1 cellular context compared by ENCODE assay signal in the genomic region with DNA sequence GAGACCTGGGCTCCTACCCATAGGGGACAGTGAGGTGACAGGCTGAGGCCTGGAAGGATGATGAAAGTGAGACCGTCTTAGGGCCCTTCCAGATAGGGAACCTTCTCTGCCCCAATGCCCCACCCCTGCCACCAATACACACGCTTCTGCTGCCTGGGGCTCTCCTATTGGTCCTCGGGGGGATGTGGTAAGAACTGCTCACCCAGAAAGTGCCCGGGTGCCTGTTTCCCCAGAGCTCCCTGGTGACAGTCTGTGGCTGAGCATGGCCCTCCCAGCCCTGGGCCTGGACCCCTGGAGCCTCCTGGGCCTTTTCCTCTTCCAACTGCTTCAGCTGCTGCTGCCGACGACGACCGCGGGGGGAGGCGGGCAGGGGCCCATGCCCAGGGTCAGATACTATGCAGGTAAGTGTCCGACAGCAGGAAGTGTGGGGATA.
TF ChIP-seq lines count a peak whose summit lies in the region.

No MANE protein-coding gene starts in this region.

TF ChIP-seq in HepG2, 621 proteins besides CTCF, POLR2A, EP300 and RAD21:
- TF ChIP-seq, protein P1, sequence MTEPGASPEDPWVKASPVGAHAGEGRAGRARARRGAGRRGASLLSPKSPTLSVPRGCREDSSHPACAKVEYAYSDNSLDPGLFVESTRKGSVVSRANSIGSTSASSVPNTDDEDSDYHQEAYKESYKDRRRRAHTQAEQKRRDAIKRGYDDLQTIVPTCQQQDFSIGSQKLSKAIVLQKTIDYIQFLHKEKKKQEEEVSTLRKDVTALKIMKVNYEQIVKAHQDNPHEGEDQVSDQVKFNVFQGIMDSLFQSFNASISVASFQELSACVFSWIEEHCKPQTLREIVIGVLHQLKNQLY (CRISPR knock-in tag; IDR thresholded peaks at IDR 0.05), result no peak
- TF ChIP-seq, protein P2, sequence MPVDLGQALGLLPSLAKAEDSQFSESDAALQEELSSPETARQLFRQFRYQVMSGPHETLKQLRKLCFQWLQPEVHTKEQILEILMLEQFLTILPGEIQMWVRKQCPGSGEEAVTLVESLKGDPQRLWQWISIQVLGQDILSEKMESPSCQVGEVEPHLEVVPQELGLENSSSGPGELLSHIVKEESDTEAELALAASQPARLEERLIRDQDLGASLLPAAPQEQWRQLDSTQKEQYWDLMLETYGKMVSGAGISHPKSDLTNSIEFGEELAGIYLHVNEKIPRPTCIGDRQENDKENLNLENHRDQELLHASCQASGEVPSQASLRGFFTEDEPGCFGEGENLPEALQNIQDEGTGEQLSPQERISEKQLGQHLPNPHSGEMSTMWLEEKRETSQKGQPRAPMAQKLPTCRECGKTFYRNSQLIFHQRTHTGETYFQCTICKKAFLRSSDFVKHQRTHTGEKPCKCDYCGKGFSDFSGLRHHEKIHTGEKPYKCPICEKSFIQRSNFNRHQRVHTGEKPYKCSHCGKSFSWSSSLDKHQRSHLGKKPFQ (CRISPR knock-in tag; IDR thresholded peaks at IDR 0.05; ENCODE audit: insufficient replicate concordance), result no peak
- TF ChIP-seq ZNF549 (CRISPR knock-in tag; IDR thresholded peaks at IDR 0.05), result no peak
- TF ChIP-seq ZNF687 (CRISPR knock-in tag; IDR thresholded peaks at IDR 0.05), result no peak
- no peak for TF ChIP-seq ZSCAN29 (CRISPR knock-in tag; conservative IDR thresholded peaks at IDR 0.05)
- no peak for TF ChIP-seq ZNF275 (CRISPR knock-in tag; IDR thresholded peaks at IDR 0.05; ENCODE audit: borderline replicate concordance)
- TF ChIP-seq ZNF607 (CRISPR knock-in tag; IDR thresholded peaks at IDR 0.05; ENCODE audit: borderline replicate concordance), result no peak
- no peak for TF ChIP-seq RBFOX2 (IDR thresholded peaks at IDR 0.05; ENCODE audit: low read depth, low read length)
- no peak for TF ChIP-seq ZNF75D (CRISPR knock-in tag; IDR thresholded peaks at IDR 0.05; ENCODE audit: borderline replicate concordance)
- TF ChIP-seq U2AF1 (optimal IDR thresholded peaks at IDR 0.05; ENCODE audit: low read depth, low read length), result no peak
- TF ChIP-seq ARNT (IDR thresholded peaks at IDR 0.05), result no peak
- no peak for TF ChIP-seq ZNF749 (CRISPR knock-in tag; IDR thresholded peaks at IDR 0.05; ENCODE audit: borderline replicate concordance)
- TF ChIP-seq, protein P3, sequence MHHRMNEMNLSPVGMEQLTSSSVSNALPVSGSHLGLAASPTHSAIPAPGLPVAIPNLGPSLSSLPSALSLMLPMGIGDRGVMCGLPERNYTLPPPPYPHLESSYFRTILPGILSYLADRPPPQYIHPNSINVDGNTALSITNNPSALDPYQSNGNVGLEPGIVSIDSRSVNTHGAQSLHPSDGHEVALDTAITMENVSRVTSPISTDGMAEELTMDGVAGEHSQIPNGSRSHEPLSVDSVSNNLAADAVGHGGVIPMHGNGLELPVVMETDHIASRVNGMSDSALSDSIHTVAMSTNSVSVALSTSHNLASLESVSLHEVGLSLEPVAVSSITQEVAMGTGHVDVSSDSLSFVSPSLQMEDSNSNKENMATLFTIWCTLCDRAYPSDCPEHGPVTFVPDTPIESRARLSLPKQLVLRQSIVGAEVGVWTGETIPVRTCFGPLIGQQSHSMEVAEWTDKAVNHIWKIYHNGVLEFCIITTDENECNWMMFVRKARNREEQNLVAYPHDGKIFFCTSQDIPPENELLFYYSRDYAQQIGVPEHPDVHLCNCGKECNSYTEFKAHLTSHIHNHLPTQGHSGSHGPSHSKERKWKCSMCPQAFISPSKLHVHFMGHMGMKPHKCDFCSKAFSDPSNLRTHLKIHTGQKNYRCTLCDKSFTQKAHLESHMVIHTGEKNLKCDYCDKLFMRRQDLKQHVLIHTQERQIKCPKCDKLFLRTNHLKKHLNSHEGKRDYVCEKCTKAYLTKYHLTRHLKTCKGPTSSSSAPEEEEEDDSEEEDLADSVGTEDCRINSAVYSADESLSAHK (CRISPR knock-in tag; IDR thresholded peaks at IDR 0.05; ENCODE audit: borderline replicate concordance), result no peak
- no peak for TF ChIP-seq GTF2F1 (IDR thresholded peaks at IDR 0.05; ENCODE audit: low read length)
